In the genomic region with DNA sequence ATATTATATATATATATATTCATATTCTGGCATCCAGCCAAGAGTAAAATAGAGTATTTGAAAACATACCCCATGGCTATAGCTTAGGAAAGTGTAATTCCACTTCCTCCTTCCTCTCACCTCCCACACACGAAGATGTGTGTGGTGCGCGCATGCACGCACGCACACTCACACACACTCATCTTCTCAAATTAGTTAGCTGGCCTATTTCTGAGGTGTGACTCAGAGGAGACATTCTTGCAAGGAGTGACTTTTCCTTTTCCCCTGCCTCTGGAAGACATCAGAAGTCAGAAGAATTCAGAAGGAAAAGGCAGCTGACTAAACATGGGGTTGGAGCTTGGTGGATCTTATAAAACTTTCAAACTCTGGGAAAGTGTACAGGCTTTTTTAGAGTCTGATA, we compare ENCODE assay signal across 9 cellular contexts. TPM values are rescaled to one million over a fixed set of nuclear protein-coding genes. Genes with fewer than 3 reads are reported as not detected.
DNase-seq lines count a peak whose midpoint lies in the region; ATAC-seq, FAIRE-seq and TF ChIP-seq lines count a peak whose summit lies in the region.
"Had no signal": no experiment of that assay in that cellular context is flagged by ENCODE, and none has a peak within 500 bp of the region (broad histone marks: within the 10 kb centered on the region; RNA-seq: fewer than 3 reads in every experiment).

No MANE protein-coding gene starts in this region.

- no peak overlapping the region for H2AFZ ChIP-seq in H1 (ENCODE audit: low read length)

- H3K27ac Mint-ChIP-seq in activated T-helper 2 cell treated with anti-CD3 and anti-CD28 coated beads, Interferon-gamma antibody, Interleukin-2, Interleukin-4, amounts not matched to agents 10 μg/mL and 5 μg/mL and 100 μg/mL, durations not matched to agents 14 hours and 24 hours and 36 hours: no peak overlapping the region

- H3K36me3 ChIP-seq in H1 (ENCODE audit: control insufficient read depth in 2 of 4, insufficient read depth in 4 of 4, low read length in 3 of 4) (no peaks in the 10 kb centered on the region), skeletal muscle tissue (ENCODE audit: control insufficient read depth in 3 of 3, insufficient read depth in 3 of 3, low read length in 3 of 3) (no peaks in the 10 kb centered on the region), body of pancreas (replicated peaks in 1 of 2; ENCODE audit: insufficient read depth in 1 of 2, low read depth in 2 of 2) (no peaks in the 10 kb centered on the region)

- POLR2A ChIA-PET in H1 (lab: Charles Lee; ENCODE audit: partially characterized antibody): no interaction called here

- FAIRE-seq in H1 (lab: Jason Lieb, UNC): no peak
- FAIRE-seq: keratinocyte had no signal

- intact Hi-C loops in body of pancreas (cut with DNase I): no loop called here
- intact Hi-C loops in activated T-helper 2 cell treated with anti-CD3 and anti-CD28 coated beads, Interferon-gamma antibody, Interleukin-2, Interleukin-4, amounts not matched to agents 10 μg/mL and 5 μg/mL and 100 μg/mL, durations not matched to agents 14 hours and 24 hours and 36 hours (cut with micrococcal nuclease): no loop called here

- no peaks in the 10 kb centered on the region for H4K20me1 ChIP-seq in H1 (replicated peaks in 1 of 2; ENCODE audit: control insufficient read depth in 1 of 2, insufficient read depth in 2 of 2, low read length in 2 of 2)

- H3K27me3 ChIP-seq in H1 (replicated peaks in 1 of 4; ENCODE audit: control insufficient read depth in 3 of 4, extremely low read depth in 1 of 4, insufficient read depth in 3 of 4, low read length in 3 of 4) (no peaks in the 10 kb centered on the region), skeletal muscle tissue (ENCODE audit: control insufficient read depth in 3 of 3, insufficient read depth in 3 of 3, low read length in 3 of 3) (no peaks in the 10 kb centered on the region), body of pancreas (no peaks in the 10 kb centered on the region)

- H2BK5ac ChIP-seq in H1 (ENCODE audit: low read depth, low read length): no peak overlapping the region

- no peaks in the 10 kb centered on the region for H3K79me1 ChIP-seq in H1 (ENCODE audit: low read depth, low read length)

- H2AK5ac ChIP-seq in H1 (ENCODE audit: low read depth, low read length): no peak overlapping the region

- no peak for TF ChIP-seq EP300 in H1 (IDR thresholded peaks at IDR 0.05; ENCODE audit: borderline replicate concordance in 1 of 2, low read depth in 2 of 2, low read length in 2 of 2)

- H3K27me3 Mint-ChIP-seq in activated T-helper 2 cell treated with anti-CD3 and anti-CD28 coated beads, Interferon-gamma antibody, Interleukin-2, Interleukin-4, amounts not matched to agents 10 μg/mL and 5 μg/mL and 100 μg/mL, durations not matched to agents 14 hours and 24 hours and 36 hours (ENCODE audit: low read depth): peaks cover 6% of the 10 kb centered on the region

- no peak for TF ChIP-seq RAD21 in H1 (IDR thresholded peaks at IDR 0.05 in 1 of 2, conservative IDR thresholded peaks at IDR 0.05 in 1 of 2; ENCODE audit: low read depth in 2 of 2, low read length in 2 of 2)

- H3K4me3 Mint-ChIP-seq in activated T-helper 2 cell treated with anti-CD3 and anti-CD28 coated beads, Interferon-gamma antibody, Interleukin-2, Interleukin-4, amounts not matched to agents 10 μg/mL and 5 μg/mL and 100 μg/mL, durations not matched to agents 14 hours and 24 hours and 36 hours (ENCODE audit: low read depth): no peak overlapping the region

- H3K23ac ChIP-seq in H1 (ENCODE audit: insufficient read length): no peak overlapping the region

- H4K91ac ChIP-seq in H1 (replicated peaks; ENCODE audit: insufficient read length, low read length): no peak overlapping the region

- no peak overlapping the region for H2BK120ac ChIP-seq in H1 (replicated peaks; ENCODE audit: low read depth, low read length)

- H3K9me3 ChIP-seq in H1 (ENCODE audit: insufficient read depth in 2 of 2, low read depth in 1 of 2, low read length in 1 of 2) (no peaks in the 10 kb centered on the region), skeletal muscle tissue (ENCODE audit: control insufficient read depth in 3 of 3, low read length in 3 of 3) (no peaks in the 10 kb centered on the region), body of pancreas (no peaks in the 10 kb centered on the region)

- 92% methylated on average over 5 of the region's 5 CpGs; no CpG with 5 or more reads in 1 of the 2 experiments for WGBS in H1 (ENCODE audit: extremely low coverage in 1 of 2, insufficient coverage in 1 of 2, insufficient read length in 1 of 2, insufficient replicate concordance in 2 of 2, low coverage in 1 of 2, low lambda C conversion rate in 2 of 2, missing lambda C conversion rate in 1 of 2), 2 experiments
- 75 to 77% methylated on average over 5 of the region's 5 CpGs for WGBS in body of pancreas, 2 donors

- peaks cover 0 to 9% (median under 1%) of the 10 kb centered on the region in 4 experiments; a peak in 4 of 7 replicates for H3K4me1 ChIP-seq in H1 (replicated peaks in 1 of 4; ENCODE audit: control insufficient read depth in 3 of 4, insufficient read depth in 4 of 4, low read length in 3 of 4)
- peaks cover 7 to 19% (median 13%) of the 10 kb centered on the region in 3 donors for H3K4me1 ChIP-seq in skeletal muscle tissue (ENCODE audit: control insufficient read depth in 3 of 3, insufficient read depth in 3 of 3, low read length in 3 of 3)
- H3K4me1 ChIP-seq in body of pancreas: peaks cover 9% of the 10 kb centered on the region

- no peaks in the 10 kb centered on the region for H3K36me3 Mint-ChIP-seq in activated T-helper 2 cell treated with anti-CD3 and anti-CD28 coated beads, Interferon-gamma antibody, Interleukin-2, Interleukin-4, amounts not matched to agents 10 μg/mL and 5 μg/mL and 100 μg/mL, durations not matched to agents 14 hours and 24 hours and 36 hours (ENCODE audit: low read depth)

- H3K4me2 ChIP-seq in H1 (ENCODE audit: insufficient read depth in 1 of 2, low read depth in 2 of 2, low read length in 2 of 2): no peak overlapping the region

- peak; percentile 78 for DNase-seq in HT1080 (ENCODE audit: low read depth)
- no peak for DNase-seq in H1 (ENCODE audit: low read depth in 1 of 2, low spot score in 2 of 2)
- no peak for DNase-seq in body of pancreas
- DNase-seq in NCI-H1694 treated with DMSO at 0.1 percent for 48 hours (lab: John Stamatoyannopoulos, UW): no peak
- DNase-seq in activated T-helper 2 cell treated with anti-CD3 and anti-CD28 coated beads, Interferon-gamma antibody, Interleukin-2, Interleukin-4, amounts not matched to agents 10 μg/mL and 5 μg/mL and 100 μg/mL, durations not matched to agents 14 hours and 24 hours and 36 hours (ENCODE audit: low spot score): no peak
- no peak for DNase-seq in LoVo (ENCODE audit: low spot score)

- CTCF ChIA-PET in H1 (lab: Charles Lee; ENCODE audit: partially characterized antibody): interaction anchor here (0.6 to 1.9 kb wide), 4 partner anchors 24 to 435 kb away, joined by 3 to 7 read pairs (median 4); no protein-coding TSS in a partner anchor

- H3K27ac ChIP-seq in H1 (ENCODE audit: low read depth, low read length) (no peak overlapping the region), skeletal muscle tissue (ENCODE audit: low read depth, low read length) (peak overlapping the region; percentile 85), body of pancreas (no peak overlapping the region)

- ATAC-seq in GM18909 (IDR thresholded peaks at IDR 0.05; ENCODE audit: poor library complexity, unreplicated experiment) (peak; percentile 28), body of pancreas (no peak)

- H4K8ac ChIP-seq in H1 (ENCODE audit: extremely low read depth, insufficient read depth, low read length): no peak overlapping the region

- TF ChIP-seq POLR2A in H1 (IDR thresholded peaks at IDR 0.05; ENCODE audit: control extremely low read depth in 1 of 2, low read depth in 2 of 2, low read length in 2 of 2) (no peak), body of pancreas (IDR thresholded peaks at IDR 0.05) (no peak)

- H3K9ac ChIP-seq in H1 (replicated peaks in 1 of 4; ENCODE audit: extremely low read depth in 1 of 4, low read depth in 3 of 4, low read length in 3 of 4) (no peak overlapping the region), skeletal muscle tissue (ENCODE audit: low read depth in 1 of 3, low read length in 3 of 3) (peak overlapping the region; percentile 25 to 65 (median 38))

- no peak overlapping the region for H3K18ac ChIP-seq in H1 (ENCODE audit: extremely low read depth, low read length)

- no peaks in the 10 kb centered on the region for H3K79me2 ChIP-seq in H1 (ENCODE audit: control insufficient read depth in 1 of 2, insufficient read depth in 2 of 2, low read length in 2 of 2)

- no peak overlapping the region for H3K14ac ChIP-seq in H1 (ENCODE audit: insufficient read length)

- H3K4me3 ChIP-seq in H1 (ENCODE audit: extremely low read depth in 1 of 4, insufficient read depth in 2 of 4, low read depth in 3 of 4, low read length in 4 of 4) (no peak overlapping the region), skeletal muscle tissue (ENCODE audit: low read length in 3 of 3) (peak overlapping the region in 1 of 3 donors; percentile 22), body of pancreas (no peak overlapping the region)

- H2BK20ac ChIP-seq in H1 (ENCODE audit: low read length): no peak overlapping the region

- no peaks in the 10 kb centered on the region for H3K23me2 ChIP-seq in H1 (ENCODE audit: low read depth, low read length)

- H3K4ac ChIP-seq in H1 (replicated peaks; ENCODE audit: insufficient read length, low read depth, low read length): peak overlapping the region; percentile 69

- no peaks in the 10 kb centered on the region for H3K4me1 Mint-ChIP-seq in activated T-helper 2 cell treated with anti-CD3 and anti-CD28 coated beads, Interferon-gamma antibody, Interleukin-2, Interleukin-4, amounts not matched to agents 10 μg/mL and 5 μg/mL and 100 μg/mL, durations not matched to agents 14 hours and 24 hours and 36 hours (ENCODE audit: low read depth)

- H4K5ac ChIP-seq in H1 (ENCODE audit: insufficient read length, low read depth, low read length): no peak overlapping the region

- H3K56ac ChIP-seq in H1 (replicated peaks; ENCODE audit: insufficient read length, low read depth, low read length): no peak overlapping the region

- H2BK12ac ChIP-seq in H1 (ENCODE audit: low read depth, low read length): no peak overlapping the region

- H3K9me3 Mint-ChIP-seq in activated T-helper 2 cell treated with anti-CD3 and anti-CD28 coated beads, Interferon-gamma antibody, Interleukin-2, Interleukin-4, amounts not matched to agents 10 μg/mL and 5 μg/mL and 100 μg/mL, durations not matched to agents 14 hours and 24 hours and 36 hours: no peaks in the 10 kb centered on the region

- no peak for TF ChIP-seq CTCF in H1 (IDR thresholded peaks at IDR 0.05; ENCODE audit: control extremely low read depth in 1 of 3, insufficient read depth in 1 of 3, low read depth in 1 of 3, low read length in 3 of 3)
- TF ChIP-seq CTCF in body of pancreas (IDR thresholded peaks at IDR 0.05): no peak

- H2BK15ac ChIP-seq in H1 (ENCODE audit: low read length): no peak overlapping the region

RNA-seq across cellular contexts. Expression of a gene that starts 8.8 kb away (rescaled TPM):
- total RNA-seq in HT1080 (2014; rRNA removed; shearing (Covaris generic)): 0.03 TPM in 1 of 2 replicates, not detected in the other
- polyA plus RNA-seq in HT1080 (2015; cell fraction: cytosol; rRNA removed): 0.01 and 0.06 TPM in 2 replicates
- polyA plus RNA-seq in HT1080 (2015; cell fraction: nucleus; rRNA removed): 0.05 and 0.44 TPM in 2 replicates
- 0.61 and 0.63 TPM in 2 replicates for total RNA-seq in H1 (2021; fragmentation: NEBNext Ultra II Directional; extraction: Animal tissue kit (Norgen Biotek cat#: 25700))
- 0.09 and 0.16 TPM in 2 replicates for polyA plus RNA-seq in H1 (2011; rRNA removed)
- polyA plus RNA-seq in H1 (2011; cell fraction: cytosol; rRNA removed): 0.12 TPM
- polyA plus RNA-seq in H1 (2011; cell fraction: nucleus; rRNA removed): 0.13 TPM
- 0.10 to 1.1 TPM (median 0.27 TPM) in 4 replicates for polyA plus RNA-seq in H1 (2012, experiment 1 of 2)
- polyA plus RNA-seq in H1 (2012, experiment 2 of 2): not detected
- polyA plus RNA-seq in H1 (2013, experiment 1 of 2): 0.22 TPM
- 0.24 TPM for polyA plus RNA-seq in H1 (2013, experiment 2 of 2)
- polyA minus RNA-seq in H1 (2011; rRNA and poly(A)+ RNA removed): 0.63 and 1.1 TPM in 2 replicates
- polyA minus RNA-seq in H1 (2011; cell fraction: cytosol; rRNA and poly(A)+ RNA removed): not detected
- polyA minus RNA-seq in H1 (2011; cell fraction: nucleus; rRNA and poly(A)+ RNA removed): 1.3 TPM
- total RNA-seq in skeletal muscle tissue: 9.9 TPM
- 1 to 10 TPM in 1 of 2 donors, under 1 TPM in 1; 0.78 to 4.0 TPM for total RNA-seq in body of pancreas
- total RNA-seq in activated T-helper 2 cell treated with anti-CD3 and anti-CD28 coated beads, Interferon-gamma antibody, Interleukin-2, Interleukin-4, amounts not matched to agents 10 μg/mL and 5 μg/mL and 100 μg/mL, durations not matched to agents 14 hours and 24 hours and 36 hours: 0.02 TPM in 1 of 2 replicates, not detected in the other
- polyA plus RNA-seq: keratinocyte had no signal

Comparison
In these comparisons a context has a peak if more than half of its experiments do, and no peak if none do; other contexts are left out.
1. H3K9ac ChIP-seq: peak in skeletal muscle tissue (3 of 3); none in H1 (0 of 4).